In genomic region chr3:83393276-83393675, GRCh38 we compare ENCODE assay signal across 26 cellular contexts.
DNase-seq lines count a peak whose midpoint lies in the region; ATAC-seq, FAIRE-seq and TF ChIP-seq lines count a peak whose summit lies in the region.
"Had no signal": no experiment of that assay in that cellular context is flagged by ENCODE, and none has a peak within 500 bp of the region (broad histone marks: within the 10 kb centered on the region; RNA-seq: fewer than 3 reads in every experiment).

No MANE protein-coding gene starts in this region.

- WGBS in HepG2 (ENCODE audit: low lambda C conversion rate), result 0% methylated on average over 2 of the region's 3 CpGs
- 64 to 82% (median 70%) methylated on average over 3 of the region's 3 CpGs for WGBS in small intestine, 3 donors

- CTCF ChIA-PET in HepG2 (lab: Yijun Ruan, JAX; ENCODE audit: low intra/inter-chr PET ratio, low total read pairs) (no interaction called here), A673 (lab: Charles Lee) (no interaction called here)

- TF ChIP-seq POLR2A in HepG2 (IDR thresholded peaks at IDR 0.05; ENCODE audit: insufficient read depth in 1 of 2, low read depth in 2 of 2, low read length in 2 of 2), result no peak

- TF ChIP-seq RAD21 in HepG2 (CRISPR knock-in tag; IDR thresholded peaks at IDR 0.05), result no peak

- TF ChIP-seq EP300 in HepG2 (IDR thresholded peaks at IDR 0.05; ENCODE audit: low read depth in 2 of 2, low read length in 2 of 2) (no peak), HepG2 (CRISPR knock-in tag; IDR thresholded peaks at IDR 0.05; ENCODE audit: borderline replicate concordance) (no peak)

- H3F3A ChIP-seq in neural progenitor cell (ENCODE audit: low read depth), result no peaks in the 10 kb centered on the region

- H3K36me3 ChIP-seq in HepG2 (replicated peaks in 1 of 2; ENCODE audit: control insufficient read depth in 1 of 2, insufficient read depth in 2 of 2, low read length in 2 of 2) (no peaks in the 10 kb centered on the region), neural progenitor cell (no peaks in the 10 kb centered on the region), A673 (ENCODE audit: insufficient read depth, low read length, poor library complexity, severe bottlenecking) (no peaks in the 10 kb centered on the region), small intestine (ENCODE audit: control insufficient read depth in 2 of 2, insufficient read depth in 2 of 2, low read length in 2 of 2) (no peaks in the 10 kb centered on the region)
- H3K36me3 ChIP-seq: BE2C; BLaER1 treated with 17β-estradiol and CSF1 and Interleukin-3, amounts not matched to agents 10 nM and 100 nM had no signal

- TF ChIP-seq CTCF in HepG2 (CRISPR knock-in tag; IDR thresholded peaks at IDR 0.05) (no peak), neural progenitor cell (IDR thresholded peaks at IDR 0.05) (no peak), A673 (conservative IDR thresholded peaks at IDR 0.05; ENCODE audit: low read depth, low read length) (no peak)

- H3K9ac ChIP-seq in HepG2 (ENCODE audit: insufficient read depth, low read depth, low read length), result no peak overlapping the region
- H3K9ac ChIP-seq in neural progenitor cell, result no peak overlapping the region
- H3K9ac ChIP-seq: BLaER1 treated with 17β-estradiol and CSF1 and Interleukin-3, amounts not matched to agents 10 nM and 100 nM had no signal

- peak; percentile 78 for ATAC-seq in HepG2
- ATAC-seq: HCT116 had no signal

- no peaks in the 10 kb centered on the region for H3K27me3 Mint-ChIP-seq in neural progenitor cell (ENCODE audit: insufficient read depth, low read depth)
- H3K27me3 Mint-ChIP-seq: CD4-positive, alpha-beta T cell; CD8-positive, alpha-beta memory T cell had no signal

- H4K20me1 ChIP-seq in HepG2 (ENCODE audit: insufficient read depth, low read length) (no peaks in the 10 kb centered on the region), neural progenitor cell (ENCODE audit: low read depth) (no peaks in the 10 kb centered on the region)
- H4K20me1 ChIP-seq: BLaER1 treated with 17β-estradiol and CSF1 and Interleukin-3, amounts not matched to agents 10 nM and 100 nM had no signal

- no peak overlapping the region for H3K27ac Mint-ChIP-seq in neural progenitor cell
- H3K27ac Mint-ChIP-seq: CD14-positive monocyte; CD4-positive, alpha-beta T cell; CD8-positive, alpha-beta memory T cell had no signal

- H3K4me2 ChIP-seq in HepG2 (ENCODE audit: low read depth, low read length), result no peak overlapping the region
- no peak overlapping the region for H3K4me2 ChIP-seq in neural progenitor cell
- H3K4me2 ChIP-seq: BLaER1 treated with 17β-estradiol and CSF1 and Interleukin-3, amounts not matched to agents 10 nM and 100 nM had no signal

- H3K79me2 ChIP-seq in HepG2 (ENCODE audit: insufficient read depth, low read length), result no peaks in the 10 kb centered on the region
- H3K79me2 ChIP-seq in neural progenitor cell (ENCODE audit: low read depth), result no peaks in the 10 kb centered on the region

- BruUV-seq in HepG2 (replicated peaks; lab: Mats Ljungman, UMichigan) (no TSS peak), A673 (replicated peaks; lab: Mats Ljungman, UMichigan) (no TSS peak)

- no peaks in the 10 kb centered on the region for H3K36me3 Mint-ChIP-seq in neural progenitor cell
- H3K36me3 Mint-ChIP-seq: CD14-positive monocyte; CD8-positive, alpha-beta memory T cell had no signal

- POLR2A ChIA-PET in HepG2 (lab: Yijun Ruan, JAX), result no interaction called here
- POLR2A ChIA-PET in A673 (lab: Charles Lee; ENCODE audit: low non-redundant PET), result no interaction called here

- H3K27me3 ChIP-seq in HepG2 (ENCODE audit: control insufficient read depth in 1 of 2, insufficient read depth in 2 of 2, low read length in 2 of 2), result no peaks in the 10 kb centered on the region
- no peaks in the 10 kb centered on the region for H3K27me3 ChIP-seq in neural progenitor cell
- H3K27me3 ChIP-seq in A673 (replicated peaks; ENCODE audit: insufficient read depth, low read depth, low read length, poor library complexity), result no peaks in the 10 kb centered on the region
- no peaks in the 10 kb centered on the region for H3K27me3 ChIP-seq in small intestine (ENCODE audit: control insufficient read depth in 2 of 2, insufficient read depth in 2 of 2, low read length in 2 of 2)
- H3K27me3 ChIP-seq: BE2C; BLaER1 treated with 17β-estradiol and CSF1 and Interleukin-3, amounts not matched to agents 10 nM and 100 nM had no signal

- H3K9me3 ChIP-seq in HepG2 (ENCODE audit: low read length) (no peaks in the 10 kb centered on the region), neural progenitor cell (ENCODE audit: low read depth) (no peaks in the 10 kb centered on the region), A673 (ENCODE audit: low read depth, low read length, poor library complexity, severe bottlenecking) (no peaks in the 10 kb centered on the region), small intestine (ENCODE audit: control insufficient read depth, low read depth) (peaks cover 2% of the 10 kb centered on the region)
- H3K9me3 ChIP-seq: BE2C; BLaER1 treated with 17β-estradiol and CSF1 and Interleukin-3, amounts not matched to agents 10 nM and 100 nM had no signal

- no peak overlapping the region for H3K4me3 Mint-ChIP-seq in neural progenitor cell
- H3K4me3 Mint-ChIP-seq: CD14-positive monocyte; CD4-positive, alpha-beta T cell; CD8-positive, alpha-beta memory T cell; H9 had no signal

- FAIRE-seq in HepG2 (lab: Jason Lieb, UNC) (no peak), small intestine (lab: Jason Lieb, UNC) (no peak)
- FAIRE-seq: A204.1, GM12891, GM18507 had no signal

- H2AFZ ChIP-seq in HepG2 (ENCODE audit: low read length) (no peak overlapping the region), neural progenitor cell (replicated peaks) (peak overlapping the region; percentile 68)

- H3K4me1 Mint-ChIP-seq in neural progenitor cell, result no peaks in the 10 kb centered on the region
- H3K4me1 Mint-ChIP-seq: CD14-positive monocyte; CD8-positive, alpha-beta memory T cell; H9 had no signal

- H3K4me1 ChIP-seq in HepG2 (ENCODE audit: insufficient read depth, low read length) (0 out of 2 replicates have a peak, but pooled peaks cover 7% of the 10 kb centered on the region), neural progenitor cell (no peaks in the 10 kb centered on the region), A673 (ENCODE audit: insufficient read depth, low read length, poor library complexity, severe bottlenecking) (no peaks in the 10 kb centered on the region), small intestine (ENCODE audit: control insufficient read depth in 2 of 2, insufficient read depth in 1 of 2, low read depth in 1 of 2, low read length in 1 of 2) (no peaks in the 10 kb centered on the region)
- H3K4me1 ChIP-seq: BE2C; BLaER1 treated with 17β-estradiol and CSF1 and Interleukin-3, amounts not matched to agents 10 nM and 100 nM had no signal

- DNase-seq in NCI-H524 treated with DMSO at 0.1 percent for 48 hours (lab: John Stamatoyannopoulos, UW), result peak; percentile 3
- no peak for DNase-seq in NCI-H524 (lab: John Stamatoyannopoulos, UW)
- no peak for DNase-seq in HepG2 (ENCODE audit: low spot score)
- no peak for DNase-seq in neural progenitor cell (ENCODE audit: low spot score)
- DNase-seq in amygdala (lab: John Stamatoyannopoulos, UW), result no peak
- no peak for DNase-seq in GOT3 (lab: John Stamatoyannopoulos, UW)
- DNase-seq in A673 (ENCODE audit: low spot score), result no peak
- no peak for DNase-seq in small intestine
- DNase-seq: ACHN; AML-193; BE2C; Calu3; CD4-positive, alpha-beta T cell; CD8-positive, alpha-beta memory T cell; COR-L47; DMS53; DMS79 treated with DMSO at 0.1 percent for 48 hours; GF-D8; H9 had no signal

- H3K27ac ChIP-seq in HepG2 (ENCODE audit: extremely low read length, insufficient read depth, low read length), result no peak overlapping the region
- no peak overlapping the region for H3K27ac ChIP-seq in neural progenitor cell
- H3K27ac ChIP-seq in A673 (ENCODE audit: low read depth, low read length, poor library complexity, severe bottlenecking), result no peak overlapping the region
- no peak overlapping the region for H3K27ac ChIP-seq in small intestine (ENCODE audit: low read depth in 1 of 2, low read length in 1 of 2)
- H3K27ac ChIP-seq: 22Rv1; BLaER1 treated with 17β-estradiol and CSF1 and Interleukin-3, amounts not matched to agents 10 nM and 100 nM had no signal

- H3K9me3 Mint-ChIP-seq in neural progenitor cell, result no peaks in the 10 kb centered on the region
- H3K9me3 Mint-ChIP-seq: H9 had no signal

- intact Hi-C loops in HepG2 (cut with micrococcal nuclease; ENCODE audit: unreplicated experiment) (no loop called here), A673 (cut with micrococcal nuclease; ENCODE audit: unreplicated experiment) (no loop called here)

- H3K4me3 ChIP-seq in HepG2 (replicated peaks in 1 of 3; ENCODE audit: insufficient read depth in 1 of 3, low read depth in 2 of 3, low read length in 3 of 3), result no peak overlapping the region
- H3K4me3 ChIP-seq in neural progenitor cell, result no peak overlapping the region
- H3K4me3 ChIP-seq in A673 (ENCODE audit: low read depth, low read length, poor library complexity, severe bottlenecking), result no peak overlapping the region
- no peak overlapping the region for H3K4me3 ChIP-seq in small intestine (ENCODE audit: low read depth in 1 of 2, low read length in 2 of 2)
- H3K4me3 ChIP-seq: BLaER1 treated with 17β-estradiol and CSF1 and Interleukin-3, amounts not matched to agents 10 nM and 100 nM had no signal

- in situ Hi-C loops in HepG2 (cut with HindIII; ENCODE audit: extremely low pct_ligation_motif_present, low pct_unique_long_range_greater_than_20kb), result no loop called here

TF ChIP-seq in HepG2, 621 proteins besides CTCF, POLR2A, EP300 and RAD21:
- TF ChIP-seq, protein P1, sequence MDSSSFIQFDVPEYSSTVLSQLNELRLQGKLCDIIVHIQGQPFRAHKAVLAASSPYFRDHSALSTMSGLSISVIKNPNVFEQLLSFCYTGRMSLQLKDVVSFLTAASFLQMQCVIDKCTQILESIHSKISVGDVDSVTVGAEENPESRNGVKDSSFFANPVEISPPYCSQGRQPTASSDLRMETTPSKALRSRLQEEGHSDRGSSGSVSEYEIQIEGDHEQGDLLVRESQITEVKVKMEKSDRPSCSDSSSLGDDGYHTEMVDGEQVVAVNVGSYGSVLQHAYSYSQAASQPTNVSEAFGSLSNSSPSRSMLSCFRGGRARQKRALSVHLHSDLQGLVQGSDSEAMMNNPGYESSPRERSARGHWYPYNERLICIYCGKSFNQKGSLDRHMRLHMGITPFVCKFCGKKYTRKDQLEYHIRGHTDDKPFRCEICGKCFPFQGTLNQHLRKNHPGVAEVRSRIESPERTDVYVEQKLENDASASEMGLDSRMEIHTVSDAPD (CRISPR knock-in tag; IDR thresholded peaks at IDR 0.05), result no peak
- TF ChIP-seq HNF4A (CRISPR knock-in tag; IDR thresholded peaks at IDR 0.05), result 0 out of 2 replicates have a peak, but pooled peaks have one; percentile 31
- no peak for TF ChIP-seq ZNF562 (CRISPR knock-in tag; IDR thresholded peaks at IDR 0.05; ENCODE audit: borderline replicate concordance)
